ENCODE assay signal across 21 cellular contexts in the genomic region with DNA sequence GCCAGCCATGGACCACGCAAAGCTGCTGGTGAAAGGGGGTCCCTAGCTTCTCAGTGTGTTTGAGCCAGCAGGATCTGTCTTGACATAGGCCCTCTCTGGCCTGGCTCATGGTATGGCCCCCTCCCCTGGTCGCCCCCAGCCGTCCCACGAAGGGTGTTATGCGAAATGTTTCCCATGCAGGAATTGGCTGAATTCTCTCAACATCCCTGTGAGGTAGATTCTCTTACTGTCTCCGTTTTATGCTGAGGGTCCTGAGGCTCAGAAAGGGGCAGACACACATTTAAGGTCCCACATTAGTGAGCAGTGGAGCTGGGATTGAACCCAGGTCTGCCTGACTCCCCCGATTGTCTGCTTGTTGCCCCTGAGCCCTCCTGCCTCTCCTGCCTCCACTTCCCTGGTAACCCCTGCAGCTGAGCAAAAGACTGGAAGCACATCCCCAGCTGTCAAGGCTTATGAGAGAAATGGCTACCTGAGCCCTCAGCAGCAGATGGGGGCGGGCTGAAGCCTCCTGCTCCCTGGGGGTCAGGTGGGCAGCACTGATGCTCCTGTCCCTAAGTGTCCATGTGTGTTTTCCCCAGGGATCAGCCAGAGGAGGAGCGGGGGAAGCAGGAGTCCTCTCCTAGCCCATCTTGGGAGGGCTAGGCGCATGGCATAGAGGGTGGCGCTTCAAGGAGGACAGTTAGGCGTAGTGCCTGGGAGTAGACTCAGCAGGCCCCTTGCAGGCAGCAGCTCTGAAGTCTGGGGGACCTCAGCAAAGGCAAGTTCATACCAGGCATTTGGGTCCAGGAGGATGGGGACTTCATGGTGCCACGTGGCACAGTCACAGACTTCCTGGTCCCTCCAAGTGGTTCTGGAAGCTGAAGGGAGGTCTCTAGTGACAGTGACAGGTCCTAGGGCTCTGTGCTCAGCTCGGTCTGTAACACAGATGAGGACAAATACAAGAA. TPM values are rescaled to one million over a fixed set of nuclear protein-coding genes. Genes with fewer than 3 reads are reported as not detected.
DNase-seq lines count a peak whose midpoint lies in the region; TF ChIP-seq lines count a peak whose summit lies in the region.
"Had no signal": no experiment of that assay in that cellular context is flagged by ENCODE, and none has a peak within 500 bp of the region (broad histone marks: within the 10 kb centered on the region; RNA-seq: fewer than 3 reads in every experiment).

No MANE protein-coding gene starts in this region.

- H2AFZ ChIP-seq in osteoblast (ENCODE audit: low read length) = no peak overlapping the region

- H3K4me3 Mint-ChIP-seq in activated CD4-positive, alpha-beta memory T cell treated with anti-CD3 and anti-CD28 coated beads for 36 hours = no peak overlapping the region
- H3K4me3 Mint-ChIP-seq in activated CD4-positive, alpha-beta memory T cell treated with anti-CD3 and anti-CD28 coated beads, Interleukin-2, amount 10 ng/mL, durations not matched to agents 7 days and 5 days = no peak overlapping the region
- H3K4me3 Mint-ChIP-seq: CD4-positive, CD25-positive, alpha-beta regulatory T cell had no signal

- intact Hi-C loops in activated CD4-positive, alpha-beta memory T cell treated with anti-CD3 and anti-CD28 coated beads for 36 hours (cut with micrococcal nuclease) = no loop called here

- no peaks in the 10 kb centered on the region for H3K79me2 ChIP-seq in osteoblast (ENCODE audit: insufficient read depth, low read length)

- TF ChIP-seq CTCF in WERI-Rb-1 (IDR thresholded peaks at IDR 0.05; ENCODE audit: low read depth, low read length) (no peak), osteoblast (IDR thresholded peaks at IDR 0.05; ENCODE audit: extremely low read depth, low read depth, low read length) (no peak)

- H3K4me3 ChIP-seq in BLaER1 = no peak overlapping the region
- no peak overlapping the region for H3K4me3 ChIP-seq in WERI-Rb-1 (ENCODE audit: low read depth, low read length)
- no peak overlapping the region for H3K4me3 ChIP-seq in osteoblast (ENCODE audit: insufficient read depth, low read length)
- H3K4me3 ChIP-seq: SJCRH30 had no signal

- no peaks in the 10 kb centered on the region for H3K9me3 Mint-ChIP-seq in activated CD4-positive, alpha-beta memory T cell treated with anti-CD3 and anti-CD28 coated beads for 36 hours
- H3K9me3 Mint-ChIP-seq in activated CD4-positive, alpha-beta memory T cell treated with anti-CD3 and anti-CD28 coated beads, Interleukin-2, amount 10 ng/mL, durations not matched to agents 7 days and 5 days = no peaks in the 10 kb centered on the region
- H3K9me3 Mint-ChIP-seq: CD4-positive, CD25-positive, alpha-beta regulatory T cell had no signal

- DNase-seq in activated CD4-positive, alpha-beta memory T cell treated with anti-CD3 and anti-CD28 coated beads for 36 hours = peak; percentile 7
- DNase-seq in activated CD4-positive, alpha-beta memory T cell treated with anti-CD3 and anti-CD28 coated beads, Interleukin-2, amount 10 ng/mL, durations not matched to agents 7 days and 5 days = no peak
- no peak for DNase-seq in WERI-Rb-1
- peak; percentile 78 for DNase-seq in osteoblast (ENCODE audit: insufficient read length, low spot score, missing footprints)
- no peak for DNase-seq in globus pallidus (ENCODE audit: low spot score)
- no peak for DNase-seq in NCI-H2171 (lab: John Stamatoyannopoulos, UW)
- DNase-seq: 8988T; ACHN; BE2C; CD4-positive, CD25-positive, alpha-beta regulatory T cell; NCI-H1092; NCI-H1694 treated with DMSO at 0.1 percent for 48 hours; NCI-H2081; NCI-H2171 treated with DMSO at 0.1 percent for 48 hours; NCI-H345; NCI-H510A treated with DMSO at 0.1 percent for 48 hours; NCI-H748 treated with DMSO at 0.1 percent for 48 hours; NK-92 treated with Interleukin-12 subunit alpha and Interleukin-12 subunit beta, amount 100 ng/mL, for 24 hours; PC-3 had no signal

- H4K20me1 ChIP-seq in BLaER1 = peaks cover 25% of the 10 kb centered on the region
- no peaks in the 10 kb centered on the region for H4K20me1 ChIP-seq in osteoblast (ENCODE audit: insufficient read depth, low read length)

- H3K36me3 Mint-ChIP-seq in activated CD4-positive, alpha-beta memory T cell treated with anti-CD3 and anti-CD28 coated beads for 36 hours = no peaks in the 10 kb centered on the region
- H3K36me3 Mint-ChIP-seq in activated CD4-positive, alpha-beta memory T cell treated with anti-CD3 and anti-CD28 coated beads, Interleukin-2, amount 10 ng/mL, durations not matched to agents 7 days and 5 days (ENCODE audit: low read depth) = no peaks in the 10 kb centered on the region
- H3K36me3 Mint-ChIP-seq: CD4-positive, CD25-positive, alpha-beta regulatory T cell had no signal

- CTCF ChIA-PET in activated CD4-positive, alpha-beta memory T cell treated with anti-CD3 and anti-CD28 coated beads for 36 hours (lab: Charles Lee) = interaction anchor here (0.8 to 2.8 kb wide), 18 partner anchors 10 to 520 kb away, joined by 3 to 25 read pairs (median 4); a partner anchor contains a TSS
- CTCF ChIA-PET in activated CD4-positive, alpha-beta memory T cell treated with anti-CD3 and anti-CD28 coated beads, Interleukin-2, amount 10 ng/mL, durations not matched to agents 7 days and 5 days (lab: Charles Lee) = interaction anchor here (0.8 to 2.6 kb wide), 17 partner anchors 9 to 706 kb away, joined by 3 to 22 read pairs (median 4); a partner anchor contains a TSS

- POLR2A ChIA-PET in activated CD4-positive, alpha-beta memory T cell treated with anti-CD3 and anti-CD28 coated beads for 36 hours (lab: Charles Lee) = interaction anchor here (1.1 kb wide), 1 partner anchor 9 kb away, joined by 4 read pairs; no protein-coding TSS in a partner anchor
- POLR2A ChIA-PET in activated CD4-positive, alpha-beta memory T cell treated with anti-CD3 and anti-CD28 coated beads, Interleukin-2, amount 10 ng/mL, durations not matched to agents 7 days and 5 days (lab: Charles Lee) = interaction anchor here (1.2 to 1.3 kb wide), 2 partner anchors 235 to 236 kb away, joined by 4 read pairs; a partner anchor contains a TSS

- H3K4me2 ChIP-seq in BLaER1 = peak overlapping the region; percentile 29; the same call in 1 of the 2 replicates
- no peak overlapping the region for H3K4me2 ChIP-seq in osteoblast (ENCODE audit: insufficient read depth, low read length)

- H3K36me3 ChIP-seq in BLaER1 = no peaks in the 10 kb centered on the region
- H3K36me3 ChIP-seq in WERI-Rb-1 = no peaks in the 10 kb centered on the region; the same call in 1 of the 2 replicates
- no peaks in the 10 kb centered on the region for H3K36me3 ChIP-seq in osteoblast (ENCODE audit: insufficient read depth, low read length)
- H3K36me3 ChIP-seq: BE2C, SJCRH30 had no signal

- peaks cover 54% of the 10 kb centered on the region for H3K4me1 ChIP-seq in BLaER1
- H3K4me1 ChIP-seq in osteoblast (ENCODE audit: insufficient read depth, low read length) = peaks cover 11% of the 10 kb centered on the region

- H3K4me1 Mint-ChIP-seq in activated CD4-positive, alpha-beta memory T cell treated with anti-CD3 and anti-CD28 coated beads for 36 hours (ENCODE audit: low read depth) = peaks cover 7% of the 10 kb centered on the region
- H3K4me1 Mint-ChIP-seq in activated CD4-positive, alpha-beta memory T cell treated with anti-CD3 and anti-CD28 coated beads, Interleukin-2, amount 10 ng/mL, durations not matched to agents 7 days and 5 days = no peaks in the 10 kb centered on the region

- H3K27me3 ChIP-seq in BLaER1 (no peaks in the 10 kb centered on the region), WERI-Rb-1 (ENCODE audit: insufficient read depth, low read depth, severe bottlenecking) (no peaks in the 10 kb centered on the region), osteoblast (ENCODE audit: insufficient read depth, low read length) (peaks cover 30% of the 10 kb centered on the region)
- H3K27me3 ChIP-seq: BE2C had no signal

- no peak overlapping the region for H3K27ac ChIP-seq in BLaER1
- H3K27ac ChIP-seq in WERI-Rb-1 = peak overlapping the region; percentile 13; the same call in 1 of the 2 replicates
- no peak overlapping the region for H3K27ac ChIP-seq in osteoblast (ENCODE audit: low read depth, low read length)
- H3K27ac ChIP-seq: SJCRH30 had no signal

- H3K27me3 Mint-ChIP-seq in activated CD4-positive, alpha-beta memory T cell treated with anti-CD3 and anti-CD28 coated beads for 36 hours = no peaks in the 10 kb centered on the region
- H3K27me3 Mint-ChIP-seq in activated CD4-positive, alpha-beta memory T cell treated with anti-CD3 and anti-CD28 coated beads, Interleukin-2, amount 10 ng/mL, durations not matched to agents 7 days and 5 days = no peaks in the 10 kb centered on the region

- H3K9me3 ChIP-seq in BLaER1 = no peaks in the 10 kb centered on the region
- no peaks in the 10 kb centered on the region for H3K9me3 ChIP-seq in WERI-Rb-1 (ENCODE audit: severe bottlenecking)
- H3K9me3 ChIP-seq in osteoblast (ENCODE audit: low read depth, low read length) = no peaks in the 10 kb centered on the region
- H3K9me3 ChIP-seq: BE2C, SJCRH30 had no signal

- no peak overlapping the region for H3K27ac Mint-ChIP-seq in activated CD4-positive, alpha-beta memory T cell treated with anti-CD3 and anti-CD28 coated beads for 36 hours
- H3K27ac Mint-ChIP-seq in activated CD4-positive, alpha-beta memory T cell treated with anti-CD3 and anti-CD28 coated beads, Interleukin-2, amount 10 ng/mL, durations not matched to agents 7 days and 5 days = no peak overlapping the region
- H3K27ac Mint-ChIP-seq: CD4-positive, CD25-positive, alpha-beta regulatory T cell had no signal

- no peak overlapping the region for H3K9ac ChIP-seq in BLaER1

RNA-seq across cellular contexts. Expression of a gene that starts 49.0 kb away (rescaled TPM):
- 1 to 10 TPM; 3.5 to 3.9 TPM for total RNA-seq in activated CD4-positive, alpha-beta memory T cell treated with anti-CD3 and anti-CD28 coated beads for 36 hours
- under 1 TPM; 0.86 to 0.95 TPM for total RNA-seq in activated CD4-positive, alpha-beta memory T cell treated with anti-CD3 and anti-CD28 coated beads, Interleukin-2, amount 10 ng/mL, durations not matched to agents 7 days and 5 days
- 2.4 and 5.8 TPM in 2 replicates for total RNA-seq in osteoblast

Comparison
In these comparisons a context has a peak if more than half of its experiments do, and no peak if none do; other contexts are left out.
1. DNase-seq: peak in activated CD4-positive, alpha-beta memory T cell treated with anti-CD3 and anti-CD28 coated beads for 36 hours (single experiment) and osteoblast (single experiment); none in activated CD4-positive, alpha-beta memory T cell treated with anti-CD3 and anti-CD28 coated beads, Interleukin-2, amount 10 ng/mL, durations not matched to agents 7 days and 5 days (single experiment), WERI-Rb-1 (single experiment), globus pallidus (single experiment) and NCI-H2171 (single experiment).